27 cellular contexts compared by ENCODE assay signal in genomic region chr6:99236010-99236409, GRCh38.
"Had no signal": no experiment of that assay in that cellular context is flagged by ENCODE, and none has a peak within 500 bp of the region (broad histone marks: within the 10 kb centered on the region; RNA-seq: fewer than 3 reads in every experiment).

No MANE protein-coding gene starts in this region.

- H3K9me3 ChIP-seq: ascending aorta, colonic mucosa had no signal

- DNase-seq: activated B cell treated with CpG ODN at 0.5 μM for 24 hours; activated CD4-positive, alpha-beta memory T cell treated with anti-CD3 and anti-CD28 coated beads, Interleukin-2, amount 10 ng/mL, durations not matched to agents 7 days and 5 days; activated CD4-positive, alpha-beta T cell treated with anti-CD3 and anti-CD28 coated beads for 36 hours; activated CD4-positive, alpha-beta T cell treated with anti-CD3 and anti-CD28 coated beads, Interleukin-2, amount 10 ng/mL, durations not matched to agents 24 days and 14 days; activated CD4-positive, CD25-positive, alpha-beta regulatory T cell treated with anti-CD3 and anti-CD28 coated beads, Interleukin-2, amount 50 U/mL, for 72 hours; activated CD8-positive, alpha-beta memory T cell treated with anti-CD3 and anti-CD28 coated beads, Interleukin-2, amount 50 U/mL, for 48 hours; activated gamma-delta T cell; activated naive CD4-positive, alpha-beta T cell; activated naive CD4-positive, alpha-beta T cell treated with anti-CD3 and anti-CD28 coated beads, Interleukin-2, amount 10 ng/mL, durations not matched to agents 7 days and 5 days; activated naive CD8-positive, alpha-beta T cell treated with anti-CD3 and anti-CD28 coated beads, Interleukin-2, amount 10 ng/mL, durations not matched to agents 7 days and 5 days; activated T-cell treated with anti-CD3 and anti-CD28 coated beads for 4 hours; activated T-cell treated with anti-CD3 and anti-CD28 coated beads, Interleukin-2, amount 50 U/mL, for 24 hours; activated T-cell treated with anti-CD3 and anti-CD28 coated beads, Interleukin-2, amount 50 U/mL, for 72 hours; central memory CD4-positive, alpha-beta T cell; cerebellar nuclear complex; colonic mucosa; effector CD8-positive, alpha-beta T cell; foreskin fibroblast; head of caudate nucleus; hippocampal formation; T1000; WERI-Rb-1 had no signal

- H3K27me3 ChIP-seq: ascending aorta, colonic mucosa had no signal

- H3K4me3 ChIP-seq: ascending aorta, breast epithelium, cardiac muscle cell, colonic mucosa had no signal

- H3K4me1 ChIP-seq: ascending aorta, breast epithelium, colonic mucosa had no signal

- ATAC-seq: activated CD4-positive, alpha-beta T cell treated with anti-CD3 and anti-CD28 coated beads for 36 hours; activated naive CD4-positive, alpha-beta T cell treated with anti-CD3 and anti-CD28 coated beads, Interleukin-2, amount 50 U/mL, for 72 hours; activated T-cell treated with anti-CD3 and anti-CD28 coated beads, Interleukin-2, amount 50 U/mL, for 72 hours had no signal

- H3K27ac ChIP-seq: ascending aorta, breast epithelium, cardiac muscle cell, colonic mucosa, epithelial cell of prostate, WERI-Rb-1 had no signal

- H3K36me3 ChIP-seq: ascending aorta, breast epithelium, cardiac muscle cell, colonic mucosa, WERI-Rb-1 had no signal
